Comparison of ENCODE assay signal across 1 cellular context in the genomic region with DNA sequence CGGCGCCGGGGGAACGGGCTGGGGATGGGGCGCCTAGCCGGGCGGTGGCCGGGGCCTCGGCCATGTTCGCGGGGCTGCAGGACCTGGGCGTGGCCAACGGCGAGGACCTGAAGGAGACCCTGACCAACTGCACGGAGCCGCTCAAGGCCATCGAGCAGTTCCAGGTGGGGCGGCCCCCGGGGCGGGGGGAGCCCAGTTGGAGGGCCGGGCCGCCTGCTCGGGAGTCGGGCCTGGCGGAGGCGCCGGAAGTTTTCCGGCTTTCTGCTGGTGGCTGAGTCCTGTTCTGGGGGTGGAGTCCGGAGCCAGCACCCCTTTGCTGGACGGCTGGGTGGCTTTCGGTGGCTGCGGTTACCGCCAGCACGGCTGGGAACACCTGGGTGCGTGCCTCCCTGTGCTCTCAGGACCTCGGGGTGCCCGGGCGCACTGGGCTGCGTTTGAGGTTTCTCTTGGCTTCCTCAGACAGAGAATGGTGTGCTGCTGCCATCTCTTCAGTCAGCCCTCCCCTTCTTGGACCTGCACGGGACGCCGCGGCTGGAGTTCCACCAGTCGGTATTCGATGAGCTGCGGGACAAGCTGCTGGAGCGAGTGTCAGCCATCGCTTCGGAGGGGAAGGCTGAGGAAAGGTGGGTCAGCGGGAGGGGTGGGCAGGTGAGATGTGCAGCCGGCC.
A peak's percentile ranks its signal among the peaks of the same experiment; 100 is the strongest.
TF ChIP-seq lines count a peak whose summit lies in the region.

No MANE protein-coding gene starts in this region.

TF ChIP-seq in liver, 16 proteins besides CTCF, POLR2A, EP300 and RAD21:
- TF ChIP-seq, protein P1, sequence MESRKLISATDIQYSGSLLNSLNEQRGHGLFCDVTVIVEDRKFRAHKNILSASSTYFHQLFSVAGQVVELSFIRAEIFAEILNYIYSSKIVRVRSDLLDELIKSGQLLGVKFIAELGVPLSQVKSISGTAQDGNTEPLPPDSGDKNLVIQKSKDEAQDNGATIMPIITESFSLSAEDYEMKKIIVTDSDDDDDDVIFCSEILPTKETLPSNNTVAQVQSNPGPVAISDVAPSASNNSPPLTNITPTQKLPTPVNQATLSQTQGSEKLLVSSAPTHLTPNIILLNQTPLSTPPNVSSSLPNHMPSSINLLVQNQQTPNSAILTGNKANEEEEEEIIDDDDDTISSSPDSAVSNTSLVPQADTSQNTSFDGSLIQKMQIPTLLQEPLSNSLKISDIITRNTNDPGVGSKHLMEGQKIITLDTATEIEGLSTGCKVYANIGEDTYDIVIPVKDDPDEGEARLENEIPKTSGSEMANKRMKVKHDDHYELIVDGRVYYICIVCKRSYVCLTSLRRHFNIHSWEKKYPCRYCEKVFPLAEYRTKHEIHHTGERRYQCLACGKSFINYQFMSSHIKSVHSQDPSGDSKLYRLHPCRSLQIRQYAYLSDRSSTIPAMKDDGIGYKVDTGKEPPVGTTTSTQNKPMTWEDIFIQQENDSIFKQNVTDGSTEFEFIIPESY (IDR thresholded peaks at IDR 0.05), result no peak
- TF ChIP-seq TAF1 (conservative IDR thresholded peaks at IDR 0.05), result no peak
- TF ChIP-seq, protein P2, sequence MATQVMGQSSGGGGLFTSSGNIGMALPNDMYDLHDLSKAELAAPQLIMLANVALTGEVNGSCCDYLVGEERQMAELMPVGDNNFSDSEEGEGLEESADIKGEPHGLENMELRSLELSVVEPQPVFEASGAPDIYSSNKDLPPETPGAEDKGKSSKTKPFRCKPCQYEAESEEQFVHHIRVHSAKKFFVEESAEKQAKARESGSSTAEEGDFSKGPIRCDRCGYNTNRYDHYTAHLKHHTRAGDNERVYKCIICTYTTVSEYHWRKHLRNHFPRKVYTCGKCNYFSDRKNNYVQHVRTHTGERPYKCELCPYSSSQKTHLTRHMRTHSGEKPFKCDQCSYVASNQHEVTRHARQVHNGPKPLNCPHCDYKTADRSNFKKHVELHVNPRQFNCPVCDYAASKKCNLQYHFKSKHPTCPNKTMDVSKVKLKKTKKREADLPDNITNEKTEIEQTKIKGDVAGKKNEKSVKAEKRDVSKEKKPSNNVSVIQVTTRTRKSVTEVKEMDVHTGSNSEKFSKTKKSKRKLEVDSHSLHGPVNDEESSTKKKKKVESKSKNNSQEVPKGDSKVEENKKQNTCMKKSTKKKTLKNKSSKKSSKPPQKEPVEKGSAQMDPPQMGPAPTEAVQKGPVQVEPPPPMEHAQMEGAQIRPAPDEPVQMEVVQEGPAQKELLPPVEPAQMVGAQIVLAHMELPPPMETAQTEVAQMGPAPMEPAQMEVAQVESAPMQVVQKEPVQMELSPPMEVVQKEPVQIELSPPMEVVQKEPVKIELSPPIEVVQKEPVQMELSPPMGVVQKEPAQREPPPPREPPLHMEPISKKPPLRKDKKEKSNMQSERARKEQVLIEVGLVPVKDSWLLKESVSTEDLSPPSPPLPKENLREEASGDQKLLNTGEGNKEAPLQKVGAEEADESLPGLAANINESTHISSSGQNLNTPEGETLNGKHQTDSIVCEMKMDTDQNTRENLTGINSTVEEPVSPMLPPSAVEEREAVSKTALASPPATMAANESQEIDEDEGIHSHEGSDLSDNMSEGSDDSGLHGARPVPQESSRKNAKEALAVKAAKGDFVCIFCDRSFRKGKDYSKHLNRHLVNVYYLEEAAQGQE (IDR thresholded peaks at IDR 0.05), result peak; percentile 15
- no peak for TF ChIP-seq NR2F2 (IDR thresholded peaks at IDR 0.05)
- TF ChIP-seq JUND (IDR thresholded peaks at IDR 0.05), result no peak
- TF ChIP-seq HNF4G (IDR thresholded peaks at IDR 0.05), result no peak
- TF ChIP-seq, protein P3, sequence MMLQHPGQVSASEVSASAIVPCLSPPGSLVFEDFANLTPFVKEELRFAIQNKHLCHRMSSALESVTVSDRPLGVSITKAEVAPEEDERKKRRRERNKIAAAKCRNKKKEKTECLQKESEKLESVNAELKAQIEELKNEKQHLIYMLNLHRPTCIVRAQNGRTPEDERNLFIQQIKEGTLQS (IDR thresholded peaks at IDR 0.05), result no peak
